8 cellular contexts compared by ENCODE assay signal in genomic region chrX:64394059-64394873, GRCh38. TPM values are rescaled to one million over a fixed set of nuclear protein-coding genes. Genes with fewer than 3 reads are reported as not detected.
DNase-seq lines count a peak whose midpoint lies in the region; ATAC-seq and TF ChIP-seq lines count a peak whose summit lies in the region.

No MANE protein-coding gene starts in this region.

- no peak for DNase-seq in natural killer cell treated with Interleukin-12 subunit alpha and Interleukin-12 subunit beta and Interleukin-15 and Interleukin-18, amount 100 ng/mL, for 72 hours (ENCODE audit: low spot score)
- DNase-seq in dedifferentiated amniotic fluid mesenchymal stem cell (ENCODE audit: extremely low spot score) = no peak
- no peak for DNase-seq in NCI-H128 (lab: John Stamatoyannopoulos, UW; ENCODE audit: unreplicated experiment)
- no peak for DNase-seq in AG08395 (ENCODE audit: low spot score)
- DNase-seq in activated CD4-positive, alpha-beta T cell treated with anti-CD3 and anti-CD28 coated beads, Interleukin-2, amount 50 U/mL, for 4 hours = no peak

- H3K36me3 Mint-ChIP-seq in brain = no peaks in the 10 kb centered on the region
- H3K36me3 Mint-ChIP-seq in natural killer cell treated with Interleukin-12 subunit alpha and Interleukin-12 subunit beta and Interleukin-15 and Interleukin-18, amount 100 ng/mL, for 72 hours = peaks cover 5% of the 10 kb centered on the region

- peaks cover 20% of the 10 kb centered on the region for H3K4me1 Mint-ChIP-seq in brain
- H3K4me1 Mint-ChIP-seq in natural killer cell treated with Interleukin-12 subunit alpha and Interleukin-12 subunit beta and Interleukin-15 and Interleukin-18, amount 100 ng/mL, for 72 hours (ENCODE audit: low read depth in 2 of 2) = peaks cover 14 to 26% of the 10 kb centered on the region in 2 donors

- peak overlapping the region; percentile 68 to 89 (median 80) for H3K27ac Mint-ChIP-seq in brain
- H3K27ac Mint-ChIP-seq in natural killer cell treated with Interleukin-12 subunit alpha and Interleukin-12 subunit beta and Interleukin-15 and Interleukin-18, amount 100 ng/mL, for 72 hours = peak overlapping the region; percentile 78 to 89

- H3K4me3 Mint-ChIP-seq in brain = peak overlapping the region; percentile 88 to 97 (median 94)
- H3K4me3 Mint-ChIP-seq in natural killer cell treated with Interleukin-12 subunit alpha and Interleukin-12 subunit beta and Interleukin-15 and Interleukin-18, amount 100 ng/mL, for 72 hours = peak overlapping the region; percentile 97

- TF ChIP-seq CTCF in brain (conservative IDR thresholded peaks at IDR 0.05) = no peak

- H3K27me3 Mint-ChIP-seq in brain = peaks cover 3% of the 10 kb centered on the region
- peaks cover 0 to 11% of the 10 kb centered on the region in 2 donors for H3K27me3 Mint-ChIP-seq in natural killer cell treated with Interleukin-12 subunit alpha and Interleukin-12 subunit beta and Interleukin-15 and Interleukin-18, amount 100 ng/mL, for 72 hours

- ATAC-seq in GM19043 (IDR thresholded peaks at IDR 0.05; ENCODE audit: low read depth, unreplicated experiment) (peak; percentile 11), HG03432 (IDR thresholded peaks at IDR 0.05; ENCODE audit: unreplicated experiment) (peak; percentile 19)
- peak in 1 of 2 donors; percentile 9 for ATAC-seq in natural killer cell treated with Interleukin-12 subunit alpha and Interleukin-12 subunit beta and Interleukin-15 and Interleukin-18, amount 100 ng/mL, for 72 hours

- peaks cover 0 to 6% (median 0%) of the 10 kb centered on the region in 5 experiments for H3K9me3 Mint-ChIP-seq in brain
- H3K9me3 Mint-ChIP-seq in natural killer cell treated with Interleukin-12 subunit alpha and Interleukin-12 subunit beta and Interleukin-15 and Interleukin-18, amount 100 ng/mL, for 72 hours = no peaks in the 10 kb centered on the region

RNA-seq across cellular contexts. Expression of gene MTMR8, which starts 1.0 kb away (rescaled TPM):
- polyA plus RNA-seq in brain (ENCODE audit: insufficient read depth, low read depth, low replicate concordance) = not detected
- 1 to 10 TPM; 6.4 to 6.8 TPM for total RNA-seq in natural killer cell treated with Interleukin-12 subunit alpha and Interleukin-12 subunit beta and Interleukin-15 and Interleukin-18, amount 100 ng/mL, for 72 hours
